ENCODE assay signal across 17 cellular contexts in genomic region chr12:125172231-125172850, GRCh38. TPM values are rescaled to one million over a fixed set of nuclear protein-coding genes. Genes with fewer than 3 reads are reported as not detected.
DNase-seq lines count a peak whose midpoint lies in the region; ATAC-seq and TF ChIP-seq lines count a peak whose summit lies in the region.
"Had no signal": no experiment of that assay in that cellular context is flagged by ENCODE, and none has a peak within 500 bp of the region (broad histone marks: within the 10 kb centered on the region; RNA-seq: fewer than 3 reads in every experiment).

No MANE protein-coding gene starts in this region.

- H3K27me3 ChIP-seq in heart left ventricle (peaks cover 0 to 5% (median 0%) of the 10 kb centered on the region in 9 donors), neuronal stem cell (ENCODE audit: control insufficient read depth in 3 of 3, insufficient read depth in 3 of 3, low read depth in 1 of 3, low read length in 3 of 3) (peaks cover 0 to 5% (median 0%) of the 10 kb centered on the region in 3 experiments)
- H3K27me3 ChIP-seq: BLaER1 had no signal

- H3K4me2 ChIP-seq in neuronal stem cell (ENCODE audit: insufficient read depth, low read length, poor library complexity, severe bottlenecking), result no peak overlapping the region
- H3K4me2 ChIP-seq: BLaER1 had no signal

- H2AFZ ChIP-seq in neuronal stem cell (ENCODE audit: low read length), result no peak overlapping the region

- DNase-seq in Right ventricle myocardium superior, result no peak
- no peak for DNase-seq in left cardiac atrium
- DNase-seq in heart left ventricle, result no peak
- DNase-seq in neuronal stem cell (ENCODE audit: low spot score), result no peak
- no peak for DNase-seq in SK-N-DZ (ENCODE audit: low spot score)
- no peak for DNase-seq in epidermal melanocyte (ENCODE audit: insufficient read length, low spot score)
- no peak for DNase-seq in NCI-H2029 (lab: John Stamatoyannopoulos, UW)
- DNase-seq: 8988T; AML-193; Caco-2; CD8-positive, alpha-beta memory T cell; DND-41; GDM1; GOT3; H9 had no signal

- no peak overlapping the region for H2AK5ac ChIP-seq in neuronal stem cell (ENCODE audit: low read depth, low read length)

- no peak overlapping the region for H2BK15ac ChIP-seq in neuronal stem cell (ENCODE audit: low read length)

- no peak overlapping the region for H3K14ac ChIP-seq in neuronal stem cell (ENCODE audit: low read length)

- no peak for TF ChIP-seq POLR2A in heart left ventricle (IDR thresholded peaks at IDR 0.05)

- H3K36me3 ChIP-seq in heart left ventricle (no peaks in the 10 kb centered on the region), neuronal stem cell (replicated peaks in 1 of 2; ENCODE audit: control insufficient read depth in 2 of 2, insufficient read depth in 2 of 2, low read length in 2 of 2) (no peaks in the 10 kb centered on the region)
- H3K36me3 ChIP-seq: BLaER1 had no signal

- no peaks in the 10 kb centered on the region for H3K79me1 ChIP-seq in neuronal stem cell (ENCODE audit: low read depth, low read length)

- H3K27ac ChIP-seq in heart left ventricle, result peak overlapping the region in 9 of 12 donors; percentile 23 to 72 (median 48)
- H3K27ac ChIP-seq in neuronal stem cell (replicated peaks; ENCODE audit: low read length), result no peak overlapping the region
- peak overlapping the region; percentile 63 for H3K27ac ChIP-seq in temporal lobe (ENCODE audit: low read depth, low read length)
- H3K27ac ChIP-seq: BLaER1 had no signal

- no peak overlapping the region for H2BK120ac ChIP-seq in neuronal stem cell (ENCODE audit: low read depth, low read length)

- intact Hi-C loops in Right ventricle myocardium superior (cut with DNase I), result no loop called here
- intact Hi-C loops in left cardiac atrium (cut with DNase I), result no loop called here
- intact Hi-C loops in heart left ventricle (cut with DNase I), result no loop called here

- ATAC-seq in Right ventricle myocardium superior (ENCODE audit: poor library complexity) (peak; percentile 68), left cardiac atrium (no peak), heart left ventricle (peak in 2 of 4 donors; percentile 52)

- H4K91ac ChIP-seq in neuronal stem cell (ENCODE audit: low read depth, low read length, poor library complexity), result no peak overlapping the region

- no peak overlapping the region for H3K4ac ChIP-seq in neuronal stem cell (ENCODE audit: low read length)

- peak overlapping the region; percentile 15 for H3K18ac ChIP-seq in neuronal stem cell (ENCODE audit: low read length)

- no peak overlapping the region for H3K9ac ChIP-seq in neuronal stem cell (ENCODE audit: low read depth, low read length, poor library complexity)
- H3K9ac ChIP-seq: BLaER1 had no signal

- no peak overlapping the region for H4K8ac ChIP-seq in neuronal stem cell (ENCODE audit: low read depth, low read length)

- H3K4me3 ChIP-seq in heart left ventricle, result no peak overlapping the region
- no peak overlapping the region for H3K4me3 ChIP-seq in neuronal stem cell (ENCODE audit: low read length in 2 of 2)
- H3K4me3 ChIP-seq: BLaER1 had no signal

- no peak overlapping the region for H3K23ac ChIP-seq in neuronal stem cell (ENCODE audit: low read depth, low read length, poor library complexity)

- TF ChIP-seq CTCF in heart left ventricle (IDR thresholded peaks at IDR 0.05), result no peak

- no peak overlapping the region for H2BK5ac ChIP-seq in neuronal stem cell (ENCODE audit: low read length)

- H3K4me1 ChIP-seq in heart left ventricle, result peaks cover 0 to 34% (median 0%) of the 10 kb centered on the region in 12 donors
- H3K4me1 ChIP-seq in neuronal stem cell (ENCODE audit: control insufficient read depth in 2 of 2, insufficient read depth in 1 of 2, low read depth in 1 of 2, low read length in 2 of 2), result no peaks in the 10 kb centered on the region
- H3K4me1 ChIP-seq: Caco-2 had no signal

- 43 to 64% (median 58%) methylated on average over 9 of the region's 9 CpGs for WGBS in heart left ventricle, 4 donors
- no CpG with 5 or more reads among the region's 9 CpGs for WGBS in neuronal stem cell (ENCODE audit: extremely low coverage in 2 of 2, insufficient read length in 2 of 2, insufficient replicate concordance in 1 of 2), 2 donors

- H3K9me3 ChIP-seq in heart left ventricle, result peaks cover 0 to 12% (median 0%) of the 10 kb centered on the region in 12 donors
- no peaks in the 10 kb centered on the region for H3K9me3 ChIP-seq in neuronal stem cell (replicated peaks in 1 of 2; ENCODE audit: control insufficient read depth in 2 of 2, insufficient read depth in 1 of 2, low read depth in 1 of 2, low read length in 2 of 2)
- H3K9me3 ChIP-seq: Caco-2 had no signal

- H2BK12ac ChIP-seq in neuronal stem cell (ENCODE audit: low read length), result no peak overlapping the region

RNA-seq across cellular contexts. Expression of gene TMEM132B, which starts 13.8 kb away (rescaled TPM):
- 6.1 TPM for total RNA-seq in Right ventricle myocardium superior
- 1 to 10 TPM; 2.4 to 2.8 TPM for total RNA-seq in left cardiac atrium
- 1 to 10 TPM in 5 of 9 donors, under 1 TPM in 4; 0.27 to 5.2 (median 1.5) TPM for total RNA-seq in heart left ventricle
- polyA plus RNA-seq in heart left ventricle, result under 1 TPM; 0.25 to 0.27 TPM
- 24.9 TPM for polyA plus RNA-seq in neuronal stem cell (2013, experiment 1 of 2)
- 26.0 TPM for polyA plus RNA-seq in neuronal stem cell (2013, experiment 2 of 2)
- total RNA-seq in temporal lobe, result 58.0 TPM
- polyA plus RNA-seq in SK-N-DZ (2014; cell fraction: cytosol; rRNA removed), result not detected in 2 replicates
- 0.09 TPM in 1 of 2 replicates, not detected in the other for polyA plus RNA-seq in SK-N-DZ (2014; cell fraction: nucleus; rRNA removed)
- total RNA-seq: Caco-2; CD8-positive, alpha-beta memory T cell had no signal
- polyA plus RNA-seq: CD8-positive, alpha-beta memory T cell had no signal
